Comparison of ENCODE assay signal across 8 cellular contexts in genomic region chr13:19863323-19864017, GRCh38. TPM values are rescaled to one million over a fixed set of nuclear protein-coding genes. Genes with fewer than 3 reads are reported as not detected.
DNase-seq lines count a peak whose midpoint lies in the region; ATAC-seq lines count a peak whose summit lies in the region.

ZMYM5 (minus strand) TSS chr13:19863649; CDS start chr13:19852180, 11,469 bp downstream.

- no peaks in the 10 kb centered on the region for H3K27me3 ChIP-seq in naive thymus-derived CD4-positive, alpha-beta T cell (ENCODE audit: control insufficient read depth in 2 of 2, insufficient read depth in 2 of 2, low read length in 2 of 2)

- no peaks in the 10 kb centered on the region for H3K27me3 Mint-ChIP-seq in naive thymus-derived CD4-positive, alpha-beta T cell
- no peaks in the 10 kb centered on the region for H3K27me3 Mint-ChIP-seq in stimulated activated naive B cell treated with anti-CD40 and anti-IgM and Interleukin-4, amounts not matched to agents 10 μg/mL and 1 μg/mL and 100 μg/mL, for 72 hours

- H3K4me3 ChIP-seq in naive thymus-derived CD4-positive, alpha-beta T cell (ENCODE audit: low read length): peak within 1 kb of the TSS; percentile 80

- POLR2A ChIA-PET in naive thymus-derived CD4-positive, alpha-beta T cell (lab: Charles Lee): interaction anchor here (0.5 to 5.6 kb wide), 17 partner anchors 11 to 1740 kb away, joined by 3 to 48 read pairs (median 3); partner anchors contain the start of genes MICU2, MPHOSPH8, PSPC1 and ZMYM2

- peaks cover 12 to 43% (median 37%) of the 10 kb centered on the region in 7 donors for H3K4me1 Mint-ChIP-seq in naive thymus-derived CD4-positive, alpha-beta T cell
- peaks cover 15 to 30% of the 10 kb centered on the region in 2 donors for H3K4me1 Mint-ChIP-seq in stimulated activated naive B cell treated with anti-CD40 and anti-IgM and Interleukin-4, amounts not matched to agents 10 μg/mL and 1 μg/mL and 100 μg/mL, for 72 hours

- ATAC-seq in GM21825 (IDR thresholded peaks at IDR 0.05; ENCODE audit: unreplicated experiment): peak; percentile 86
- peak; percentile 89 for ATAC-seq in naive thymus-derived CD4-positive, alpha-beta T cell
- peak; percentile 85 to 87 for ATAC-seq in stimulated activated naive B cell treated with anti-CD40 and anti-IgM and Interleukin-4, amounts not matched to agents 10 μg/mL and 1 μg/mL and 100 μg/mL, for 72 hours (replicated peaks)

- peak within 1 kb of the TSS; percentile 85 to 98 (median 97) for H3K4me3 Mint-ChIP-seq in naive thymus-derived CD4-positive, alpha-beta T cell
- H3K4me3 Mint-ChIP-seq in stimulated activated naive B cell treated with anti-CD40 and anti-IgM and Interleukin-4, amounts not matched to agents 10 μg/mL and 1 μg/mL and 100 μg/mL, for 72 hours: peak within 1 kb of the TSS; percentile 92 to 97

- DNase-seq in DMS79 treated with DMSO at 0.1 percent for 48 hours (lab: John Stamatoyannopoulos, UW) (peak; percentile 91), Kasumi-1 (lab: John Stamatoyannopoulos, UW) (peak; percentile 81 to 91), RPMI7951 (ENCODE audit: low read depth) (peak; percentile 98), fibroblast of gingiva (ENCODE audit: low read depth) (peak; percentile 100)
- DNase-seq in activated T-helper 1 cell treated with anti-CD3 and anti-CD28 coated beads, Interleukin-2, amount 50 U/mL, for 16 hours (ENCODE audit: low read depth in 1 of 2, low spot score in 1 of 2): peak; percentile 85 to 92
- peak; percentile 87 to 96 (median 90) for DNase-seq in naive thymus-derived CD4-positive, alpha-beta T cell
- DNase-seq in stimulated activated naive B cell treated with anti-CD40 and anti-IgM and Interleukin-4, amounts not matched to agents 10 μg/mL and 1 μg/mL and 100 μg/mL, for 72 hours: peak; percentile 99

- H3K9me3 Mint-ChIP-seq in naive thymus-derived CD4-positive, alpha-beta T cell: peaks cover 0 to 3% (median 0%) of the 10 kb centered on the region in 11 donors
- no peaks in the 10 kb centered on the region for H3K9me3 Mint-ChIP-seq in stimulated activated naive B cell treated with anti-CD40 and anti-IgM and Interleukin-4, amounts not matched to agents 10 μg/mL and 1 μg/mL and 100 μg/mL, for 72 hours

- no peaks in the 10 kb centered on the region for H3K9me3 ChIP-seq in naive thymus-derived CD4-positive, alpha-beta T cell (ENCODE audit: control insufficient read depth in 2 of 3, low read length in 3 of 3)

- peaks cover 22 to 23% of the 10 kb centered on the region in 2 donors for H3K4me1 ChIP-seq in naive thymus-derived CD4-positive, alpha-beta T cell (ENCODE audit: control insufficient read depth in 2 of 2, insufficient read depth in 2 of 2, low read length in 2 of 2)

- CTCF ChIA-PET in naive thymus-derived CD4-positive, alpha-beta T cell (lab: Charles Lee): interaction anchor here (0.7 to 1.0 kb wide), 3 partner anchors 22 to 230 kb away, joined by 3 read pairs; no protein-coding TSS in a partner anchor

- H3K27ac Mint-ChIP-seq in naive thymus-derived CD4-positive, alpha-beta T cell: peak within 1 kb of the TSS; percentile 90 to 98 (median 97)
- H3K27ac Mint-ChIP-seq in stimulated activated naive B cell treated with anti-CD40 and anti-IgM and Interleukin-4, amounts not matched to agents 10 μg/mL and 1 μg/mL and 100 μg/mL, for 72 hours: peak within 1 kb of the TSS; percentile 98

- H3K27ac ChIP-seq in naive thymus-derived CD4-positive, alpha-beta T cell (ENCODE audit: low read depth, low read length): peak within 1 kb of the TSS; percentile 84

- intact Hi-C loops in naive thymus-derived CD4-positive, alpha-beta T cell (cut with micrococcal nuclease): loop anchor here (1.0 to 10.0 kb wide), 17 partner anchors 17 to 1739 kb away; partner anchors contain the start of genes IFT88 (in 2 of the 2), MICU2 (in 2 of the 2), MPHOSPH8 (in 2 of the 2) and PSPC1 (in 2 of the 2)

- peaks cover 0 to 22% (median 7%) of the 10 kb centered on the region in 5 donors for H3K36me3 Mint-ChIP-seq in naive thymus-derived CD4-positive, alpha-beta T cell
- H3K36me3 Mint-ChIP-seq in stimulated activated naive B cell treated with anti-CD40 and anti-IgM and Interleukin-4, amounts not matched to agents 10 μg/mL and 1 μg/mL and 100 μg/mL, for 72 hours: peaks cover 7 to 25% of the 10 kb centered on the region in 2 donors

- peaks cover 0 to 10% (median 0%) of the 10 kb centered on the region in 3 experiments for H3K36me3 ChIP-seq in naive thymus-derived CD4-positive, alpha-beta T cell (ENCODE audit: control insufficient read depth in 2 of 3, insufficient read depth in 3 of 3, low read length in 3 of 3)

RNA-seq across cellular contexts. Expression of gene ZMYM5, which starts in this region (rescaled TPM):
- 10.2 and 13.2 TPM in 2 replicates for total RNA-seq in RPMI7951 (2014; rRNA removed; shearing (Covaris generic))
- total RNA-seq in naive thymus-derived CD4-positive, alpha-beta T cell: 10 to 100 TPM; 17.5 to 25.6 (median 24.7) TPM
- polyA plus RNA-seq in naive thymus-derived CD4-positive, alpha-beta T cell: 10 to 100 TPM; 21.1 to 29.9 TPM

Comparison
In these comparisons a context has a peak if more than half of its experiments do, and no peak if none do; other contexts are left out.
1. Peak in every context shown above with its lines: DNase-seq, ATAC-seq, H3K4me3 ChIP-seq and H3K27ac ChIP-seq.